Comparison of ENCODE assay signal across 12 cellular contexts in the genomic region with DNA sequence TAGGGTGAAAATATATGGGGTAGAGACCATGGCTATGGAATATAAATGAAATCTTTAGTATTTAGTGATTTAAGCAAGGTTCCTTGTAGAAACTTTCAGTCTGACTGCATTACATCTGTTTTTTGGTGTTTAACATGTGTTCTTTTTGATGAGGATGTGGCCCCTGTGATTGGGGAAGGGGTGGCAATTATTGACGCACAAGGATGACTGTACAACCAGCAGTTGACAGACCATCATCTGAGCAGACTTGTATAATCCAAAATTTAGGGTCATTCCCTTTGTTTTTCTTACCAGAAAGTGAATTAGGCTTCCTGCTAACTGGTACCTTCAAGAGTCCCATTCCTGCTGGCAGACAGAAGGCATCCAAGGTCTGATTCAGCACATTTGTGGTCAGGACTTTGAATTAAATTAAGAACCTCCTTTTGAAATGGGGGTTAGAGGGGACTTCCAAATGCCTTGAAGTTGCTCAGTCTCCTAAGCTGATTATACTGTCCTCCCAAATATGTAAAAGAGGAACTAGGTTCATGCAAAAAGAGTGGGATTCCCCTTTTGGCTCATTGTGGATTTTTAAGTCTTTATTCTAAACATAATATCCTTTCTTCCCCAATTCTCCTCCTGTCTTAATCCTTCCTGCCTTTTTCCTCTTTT.
A peak's percentile ranks its signal among the peaks of the same experiment; 100 is the strongest.
DNase-seq lines count a peak whose midpoint lies in the region; ATAC-seq and TF ChIP-seq lines count a peak whose summit lies in the region.
"Had no signal": no experiment of that assay in that cellular context is flagged by ENCODE, and none has a peak within 500 bp of the region (broad histone marks: within the 10 kb centered on the region; RNA-seq: fewer than 3 reads in every experiment).

No MANE protein-coding gene starts in this region.

- TF ChIP-seq POLR2A in suprapubic skin (IDR thresholded peaks at IDR 0.05), result no peak

- no peaks in the 10 kb centered on the region for H3K4me1 ChIP-seq in naive thymus-derived CD4-positive, alpha-beta T cell (ENCODE audit: control insufficient read depth in 2 of 2, insufficient read depth in 2 of 2, low read length in 2 of 2)
- no peaks in the 10 kb centered on the region for H3K4me1 ChIP-seq in suprapubic skin

- no peak overlapping the region for H3K27ac ChIP-seq in naive thymus-derived CD4-positive, alpha-beta T cell (ENCODE audit: low read depth, low read length)
- no peak overlapping the region for H3K27ac ChIP-seq in suprapubic skin
- H3K27ac ChIP-seq: thoracic aorta had no signal

- TF ChIP-seq CTCF in suprapubic skin (IDR thresholded peaks at IDR 0.05), result no peak

- no peak overlapping the region for H3K27ac Mint-ChIP-seq in naive thymus-derived CD4-positive, alpha-beta T cell
- H3K27ac Mint-ChIP-seq: nephron had no signal

- no peak overlapping the region for H3K4me3 ChIP-seq in naive thymus-derived CD4-positive, alpha-beta T cell (ENCODE audit: low read length)
- no peak overlapping the region for H3K4me3 ChIP-seq in suprapubic skin
- H3K4me3 ChIP-seq: thoracic aorta had no signal

- H3K27me3 ChIP-seq in naive thymus-derived CD4-positive, alpha-beta T cell (ENCODE audit: control insufficient read depth in 2 of 2, insufficient read depth in 2 of 2, low read length in 2 of 2), result no peaks in the 10 kb centered on the region
- no peaks in the 10 kb centered on the region for H3K27me3 ChIP-seq in suprapubic skin

- no peak for TF ChIP-seq EP300 in suprapubic skin (IDR thresholded peaks at IDR 0.05)

- H3K4me3 Mint-ChIP-seq in naive thymus-derived CD4-positive, alpha-beta T cell, result no peak overlapping the region
- H3K4me3 Mint-ChIP-seq: nephron had no signal

- CTCF ChIA-PET in naive thymus-derived CD4-positive, alpha-beta T cell (lab: Charles Lee), result no interaction called here

- peaks cover 0 to 4% (median 0%) of the 10 kb centered on the region in 11 donors for H3K9me3 Mint-ChIP-seq in naive thymus-derived CD4-positive, alpha-beta T cell

- no peak for DNase-seq in naive thymus-derived CD4-positive, alpha-beta T cell
- DNase-seq in suprapubic skin (ENCODE audit: low spot score in 2 of 2) (no peak), HK-2 (ENCODE audit: unreplicated experiment) (no peak)
- DNase-seq: activated T-cell treated with anti-CD3 and anti-CD28 coated beads for 4 hours, NCI-H1105, Right ventricle myocardium superior had no signal

- no peaks in the 10 kb centered on the region for H3K36me3 ChIP-seq in naive thymus-derived CD4-positive, alpha-beta T cell (ENCODE audit: control insufficient read depth in 2 of 3, insufficient read depth in 3 of 3, low read length in 3 of 3)
- no peaks in the 10 kb centered on the region for H3K36me3 ChIP-seq in suprapubic skin
- H3K36me3 ChIP-seq: thoracic aorta had no signal

- no peaks in the 10 kb centered on the region for H3K4me1 Mint-ChIP-seq in naive thymus-derived CD4-positive, alpha-beta T cell
- H3K4me1 Mint-ChIP-seq: nephron had no signal

- peaks cover 0 to 31% (median 14%) of the 10 kb centered on the region in 5 donors for H3K27me3 Mint-ChIP-seq in naive thymus-derived CD4-positive, alpha-beta T cell

- intact Hi-C loops in naive thymus-derived CD4-positive, alpha-beta T cell (cut with micrococcal nuclease), result no loop called here

- no peaks in the 10 kb centered on the region for H3K9me3 ChIP-seq in naive thymus-derived CD4-positive, alpha-beta T cell (ENCODE audit: control insufficient read depth in 2 of 3, low read length in 3 of 3)
- H3K9me3 ChIP-seq in suprapubic skin, result no peaks in the 10 kb centered on the region
- H3K9me3 ChIP-seq: thoracic aorta had no signal

- POLR2A ChIA-PET in naive thymus-derived CD4-positive, alpha-beta T cell (lab: Charles Lee), result no interaction called here

- WGBS in suprapubic skin, result 57% methylated on average over 1 of the region's 1 CpG

- ATAC-seq in GM18867 (IDR thresholded peaks at IDR 0.05; ENCODE audit: unreplicated experiment) (peak; percentile 54), GM21717 (IDR thresholded peaks at IDR 0.05; ENCODE audit: unreplicated experiment) (peak; percentile 85), HG03469 (IDR thresholded peaks at IDR 0.05; ENCODE audit: unreplicated experiment) (peak; percentile 64), GM18520 (IDR thresholded peaks at IDR 0.05; ENCODE audit: unreplicated experiment) (no peak)
- ATAC-seq in naive thymus-derived CD4-positive, alpha-beta T cell, result peak; percentile 41

- H3K36me3 Mint-ChIP-seq in naive thymus-derived CD4-positive, alpha-beta T cell, result no peaks in the 10 kb centered on the region
